ENCODE assay signal across 20 cellular contexts in the genomic region with DNA sequence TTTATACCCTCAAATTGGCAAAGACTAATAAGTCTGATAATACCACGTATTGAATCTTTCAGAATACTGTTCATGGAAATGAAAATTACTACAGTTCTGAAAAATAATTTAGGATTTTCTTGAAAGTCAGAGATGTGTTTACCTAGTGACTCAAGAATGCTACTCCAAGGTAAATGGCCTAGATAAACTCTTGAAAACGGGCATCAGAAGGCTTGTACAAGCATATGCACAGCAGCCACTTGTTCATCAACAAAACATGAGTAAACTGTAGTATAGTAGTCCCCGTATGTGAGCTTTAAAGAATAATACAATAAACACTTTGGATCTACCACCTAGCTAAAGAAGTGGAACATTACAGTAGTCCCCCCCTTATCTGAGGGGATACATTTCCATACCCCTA.
DNase-seq lines count a peak whose midpoint lies in the region; ATAC-seq and TF ChIP-seq lines count a peak whose summit lies in the region.
"Had no signal": no experiment of that assay in that cellular context is flagged by ENCODE, and none has a peak within 500 bp of the region (broad histone marks: within the 10 kb centered on the region; RNA-seq: fewer than 3 reads in every experiment).

No MANE protein-coding gene starts in this region.

- intact Hi-C loops in upper lobe of right lung (cut with DNase I) = no loop called here

- ATAC-seq in upper lobe of right lung = no peak

- DNase-seq in DMS53 treated with DMSO at 0.1 percent for 48 hours (lab: John Stamatoyannopoulos, UW; ENCODE audit: unreplicated experiment) (peak; percentile 15), Peyer's patch (no peak), epithelial cell of prostate (ENCODE audit: low read depth, low spot score) (peak; percentile 24), upper lobe of right lung (no peak), AG08395 (ENCODE audit: low spot score) (no peak), NCI-H69 (lab: John Stamatoyannopoulos, UW) (no peak), NCI-H1930 (lab: John Stamatoyannopoulos, UW) (no peak)
- DNase-seq: CD4-positive, alpha-beta memory T cell; DND-41; IMR-90; Karpas-422; MG63; NCI-H1092; NCI-H146; NCI-H2081; NCI-H774; SW 1271; T-helper 2 cell had no signal

- H3K27me3 ChIP-seq in Peyer's patch (no peaks in the 10 kb centered on the region), upper lobe of right lung (no peaks in the 10 kb centered on the region)
- H3K27me3 ChIP-seq: BLaER1, MG63, SJSA1 had no signal

- no peak for TF ChIP-seq POLR2A in Peyer's patch (IDR thresholded peaks at IDR 0.05)

- H3K4me3 ChIP-seq in Peyer's patch (no peak overlapping the region), upper lobe of right lung (no peak overlapping the region)
- H3K4me3 ChIP-seq: BLaER1, MG63, SJSA1 had no signal

- H3K4me1 ChIP-seq in Peyer's patch (peaks cover 0 to 3% (median 0%) of the 10 kb centered on the region in 4 donors), upper lobe of right lung (no peaks in the 10 kb centered on the region)
- H3K4me1 ChIP-seq: BLaER1 had no signal

- TF ChIP-seq CTCF in Peyer's patch (IDR thresholded peaks at IDR 0.05) (peak in 3 of 6 experiments; percentile 3 to 21 (median 6)), upper lobe of right lung (IDR thresholded peaks at IDR 0.05) (no peak)

- no peaks in the 10 kb centered on the region for H3K36me3 ChIP-seq in Peyer's patch
- no peaks in the 10 kb centered on the region for H3K36me3 ChIP-seq in upper lobe of right lung
- H3K36me3 ChIP-seq: SJSA1 had no signal

- H3K9me3 ChIP-seq in Peyer's patch (no peaks in the 10 kb centered on the region), upper lobe of right lung (no peaks in the 10 kb centered on the region)
- H3K9me3 ChIP-seq: MG63, SJSA1 had no signal

- H3K27ac ChIP-seq in Peyer's patch (peak overlapping the region in 3 of 4 donors; percentile 37 to 64 (median 51)), epithelial cell of prostate (peak overlapping the region; percentile 51), upper lobe of right lung (peak overlapping the region; percentile 53)
- H3K27ac ChIP-seq: BLaER1 had no signal

Comparison
In these comparisons a context has a peak if more than half of its experiments do, and no peak if none do; other contexts are left out.
1. DNase-seq: peak in DMS53 treated with DMSO at 0.1 percent for 48 hours (single experiment) and epithelial cell of prostate (single experiment); none in Peyer's patch (0 of 3), upper lobe of right lung (single experiment), AG08395 (single experiment), NCI-H69 (single experiment) and NCI-H1930 (0 of 2).
2. Peak in every context shown above with its lines, with median percentiles within 50 percentile points of each other: H3K27ac ChIP-seq.